In the genomic region with DNA sequence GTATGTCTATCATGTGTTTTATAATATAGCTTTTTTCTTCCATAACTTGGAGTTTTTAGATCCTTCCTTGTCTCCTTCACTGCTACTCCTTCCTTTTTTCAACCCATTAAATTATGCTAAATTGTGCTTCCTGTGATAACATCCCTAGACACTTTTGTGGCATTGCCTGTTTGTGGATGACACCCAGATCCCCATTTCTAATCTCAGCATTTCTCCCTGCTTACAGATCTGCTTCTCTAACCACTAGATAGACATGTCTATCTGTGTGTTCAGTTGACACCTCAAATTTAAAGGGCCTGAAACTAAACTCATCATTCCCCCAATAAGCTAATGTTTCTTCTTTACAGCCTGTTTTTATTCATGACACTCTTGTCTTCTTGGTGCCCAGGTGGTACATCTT, we compare ENCODE assay signal across 25 cellular contexts.
A peak's percentile ranks its signal among the peaks of the same experiment; 100 is the strongest.
DNase-seq lines count a peak whose midpoint lies in the region; ATAC-seq and TF ChIP-seq lines count a peak whose summit lies in the region.
"Had no signal": no experiment of that assay in that cellular context is flagged by ENCODE, and none has a peak within 500 bp of the region (broad histone marks: within the 10 kb centered on the region; RNA-seq: fewer than 3 reads in every experiment).

No MANE protein-coding gene starts in this region.

- H3K9me3 Mint-ChIP-seq in activated CD8-positive, alpha-beta T cell treated with anti-CD3 and anti-CD28 coated beads, Interleukin-2, amount 10 ng/mL, durations not matched to agents 7 days and 5 days (ENCODE audit: insufficient read depth) = no peaks in the 10 kb centered on the region
- no peaks in the 10 kb centered on the region for H3K9me3 Mint-ChIP-seq in activated CD8-positive, alpha-beta T cell treated with anti-CD3 and anti-CD28 coated beads for 36 hours
- H3K9me3 Mint-ChIP-seq in activated naive CD8-positive, alpha-beta T cell treated with anti-CD3 and anti-CD28 coated beads, Interleukin-2, amount 10 ng/mL, durations not matched to agents 7 days and 5 days = no peaks in the 10 kb centered on the region
- no peaks in the 10 kb centered on the region for H3K9me3 Mint-ChIP-seq in neural progenitor cell
- H3K9me3 Mint-ChIP-seq: stimulated activated effector memory CD8-positive, alpha-beta T cell treated with anti-CD3 and anti-CD28 coated beads, Interleukin-12 subunit alpha, Interleukin-12 subunit beta, amount 100 ng/mL, for 72 hours; WTC11 had no signal

- H3K9me3 ChIP-seq in DND-41 (ENCODE audit: insufficient read depth, low read length, severe bottlenecking) (no peaks in the 10 kb centered on the region), neural progenitor cell (ENCODE audit: low read depth) (no peaks in the 10 kb centered on the region)
- H3K9me3 ChIP-seq: testis had no signal

- no peaks in the 10 kb centered on the region for H4K20me1 ChIP-seq in DND-41 (ENCODE audit: insufficient read depth, low read length)
- no peaks in the 10 kb centered on the region for H4K20me1 ChIP-seq in neural progenitor cell (ENCODE audit: low read depth)

- no peak overlapping the region for H3K4me3 Mint-ChIP-seq in activated CD8-positive, alpha-beta T cell treated with anti-CD3 and anti-CD28 coated beads, Interleukin-2, amount 10 ng/mL, durations not matched to agents 7 days and 5 days
- no peak overlapping the region for H3K4me3 Mint-ChIP-seq in activated CD8-positive, alpha-beta T cell treated with anti-CD3 and anti-CD28 coated beads for 36 hours
- H3K4me3 Mint-ChIP-seq in activated naive CD8-positive, alpha-beta T cell treated with anti-CD3 and anti-CD28 coated beads, Interleukin-2, amount 10 ng/mL, durations not matched to agents 7 days and 5 days = peak overlapping the region; percentile 9
- no peak overlapping the region for H3K4me3 Mint-ChIP-seq in neural progenitor cell
- H3K4me3 Mint-ChIP-seq: stimulated activated effector memory CD8-positive, alpha-beta T cell treated with anti-CD3 and anti-CD28 coated beads, Interleukin-12 subunit alpha, Interleukin-12 subunit beta, amount 100 ng/mL, for 72 hours; WTC11 had no signal

- POLR2A ChIA-PET in activated CD8-positive, alpha-beta T cell treated with anti-CD3 and anti-CD28 coated beads, Interleukin-2, amount 10 ng/mL, durations not matched to agents 7 days and 5 days (lab: Charles Lee) = no interaction called here
- POLR2A ChIA-PET in activated CD8-positive, alpha-beta T cell treated with anti-CD3 and anti-CD28 coated beads for 36 hours (lab: Charles Lee) = no interaction called here
- POLR2A ChIA-PET in activated naive CD8-positive, alpha-beta T cell treated with anti-CD3 and anti-CD28 coated beads, Interleukin-2, amount 10 ng/mL, durations not matched to agents 7 days and 5 days (lab: Charles Lee) = no interaction called here

- intact Hi-C loops in activated CD8-positive, alpha-beta T cell treated with anti-CD3 and anti-CD28 coated beads for 36 hours (cut with micrococcal nuclease) = no loop called here
- intact Hi-C loops in left colon (cut with DNase I, micrococcal nuclease) = no loop called here

- H3K4me3 ChIP-seq in DND-41 (ENCODE audit: low read depth in 1 of 2, low read length in 2 of 2) = no peak overlapping the region
- no peak overlapping the region for H3K4me3 ChIP-seq in neural progenitor cell
- H3K4me3 ChIP-seq: cardiac muscle cell, lung, testis had no signal

- peaks cover 26% of the 10 kb centered on the region for H3K4me1 Mint-ChIP-seq in activated CD8-positive, alpha-beta T cell treated with anti-CD3 and anti-CD28 coated beads, Interleukin-2, amount 10 ng/mL, durations not matched to agents 7 days and 5 days (ENCODE audit: low read depth)
- peaks cover 21% of the 10 kb centered on the region for H3K4me1 Mint-ChIP-seq in activated CD8-positive, alpha-beta T cell treated with anti-CD3 and anti-CD28 coated beads for 36 hours (ENCODE audit: low read depth)
- peaks cover 19% of the 10 kb centered on the region for H3K4me1 Mint-ChIP-seq in activated naive CD8-positive, alpha-beta T cell treated with anti-CD3 and anti-CD28 coated beads, Interleukin-2, amount 10 ng/mL, durations not matched to agents 7 days and 5 days
- H3K4me1 Mint-ChIP-seq in neural progenitor cell = peaks cover 17% of the 10 kb centered on the region
- H3K4me1 Mint-ChIP-seq: WTC11 had no signal

- peaks cover 14% of the 10 kb centered on the region for H3K4me1 ChIP-seq in DND-41 (ENCODE audit: insufficient read depth, low read length)
- no peaks in the 10 kb centered on the region for H3K4me1 ChIP-seq in neural progenitor cell
- H3K4me1 ChIP-seq: testis had no signal

- H3K27me3 ChIP-seq in DND-41 (ENCODE audit: insufficient read depth, low read length, poor library complexity) (no peaks in the 10 kb centered on the region), neural progenitor cell (no peaks in the 10 kb centered on the region)
- H3K27me3 ChIP-seq: cardiac muscle cell, testis had no signal

- peaks cover 6% of the 10 kb centered on the region; the same call in 1 of the 2 replicates for H3K36me3 ChIP-seq in DND-41 (ENCODE audit: insufficient read depth, low read length)
- no peaks in the 10 kb centered on the region for H3K36me3 ChIP-seq in neural progenitor cell
- H3K36me3 ChIP-seq: cardiac muscle cell had no signal

- H3K27ac ChIP-seq in DND-41 (ENCODE audit: low read length) = no peak overlapping the region
- H3K27ac ChIP-seq in neural progenitor cell = no peak overlapping the region
- H3K27ac ChIP-seq: cardiac muscle cell, HL-60 had no signal

- H3K36me3 Mint-ChIP-seq in activated CD8-positive, alpha-beta T cell treated with anti-CD3 and anti-CD28 coated beads, Interleukin-2, amount 10 ng/mL, durations not matched to agents 7 days and 5 days (ENCODE audit: low read depth) = peaks cover 10% of the 10 kb centered on the region
- peaks cover 8% of the 10 kb centered on the region for H3K36me3 Mint-ChIP-seq in activated CD8-positive, alpha-beta T cell treated with anti-CD3 and anti-CD28 coated beads for 36 hours (ENCODE audit: low read depth)
- H3K36me3 Mint-ChIP-seq in activated naive CD8-positive, alpha-beta T cell treated with anti-CD3 and anti-CD28 coated beads, Interleukin-2, amount 10 ng/mL, durations not matched to agents 7 days and 5 days = peaks cover 28% of the 10 kb centered on the region
- H3K36me3 Mint-ChIP-seq in neural progenitor cell = peaks cover 3% of the 10 kb centered on the region

- H3F3A ChIP-seq in neural progenitor cell (ENCODE audit: low read depth) = no peaks in the 10 kb centered on the region

- H3K4me2 ChIP-seq in DND-41 (ENCODE audit: insufficient read depth, low read length) (no peak overlapping the region), neural progenitor cell (no peak overlapping the region)

- H3K79me2 ChIP-seq in DND-41 (ENCODE audit: insufficient read depth, low read length) (no peaks in the 10 kb centered on the region), neural progenitor cell (ENCODE audit: low read depth) (no peaks in the 10 kb centered on the region)

- CTCF ChIA-PET in activated CD8-positive, alpha-beta T cell treated with anti-CD3 and anti-CD28 coated beads, Interleukin-2, amount 10 ng/mL, durations not matched to agents 7 days and 5 days (lab: Charles Lee) = no interaction called here
- CTCF ChIA-PET in activated CD8-positive, alpha-beta T cell treated with anti-CD3 and anti-CD28 coated beads for 36 hours (lab: Charles Lee) = no interaction called here

- H3K27ac Mint-ChIP-seq in activated CD8-positive, alpha-beta T cell treated with anti-CD3 and anti-CD28 coated beads, Interleukin-2, amount 10 ng/mL, durations not matched to agents 7 days and 5 days = peak overlapping the region; percentile 67
- no peak overlapping the region for H3K27ac Mint-ChIP-seq in activated CD8-positive, alpha-beta T cell treated with anti-CD3 and anti-CD28 coated beads for 36 hours
- peak overlapping the region; percentile 68 for H3K27ac Mint-ChIP-seq in activated naive CD8-positive, alpha-beta T cell treated with anti-CD3 and anti-CD28 coated beads, Interleukin-2, amount 10 ng/mL, durations not matched to agents 7 days and 5 days
- H3K27ac Mint-ChIP-seq in neural progenitor cell = peak overlapping the region; percentile 4
- H3K27ac Mint-ChIP-seq: WTC11 had no signal

- H2AFZ ChIP-seq in DND-41 (ENCODE audit: low read depth, low read length) (no peak overlapping the region), neural progenitor cell (replicated peaks) (no peak overlapping the region)

- DNase-seq in activated CD8-positive, alpha-beta T cell treated with anti-CD3 and anti-CD28 coated beads, Interleukin-2, amount 10 ng/mL, durations not matched to agents 7 days and 5 days = no peak
- DNase-seq in activated CD8-positive, alpha-beta T cell treated with anti-CD3 and anti-CD28 coated beads for 36 hours = no peak
- DNase-seq in DND-41 (no peak), neural progenitor cell (ENCODE audit: low spot score) (no peak), left colon (no peak), HPDE6-E6E7 (ENCODE audit: extremely low spot score) (no peak)
- DNase-seq in activated naive CD8-positive, alpha-beta T cell treated with anti-CD3 and anti-CD28 coated beads, Interleukin-2, amount 10 ng/mL, durations not matched to agents 7 days and 5 days = no peak
- DNase-seq: activated effector memory CD4-positive, alpha-beta T cell treated with Interleukin-2 at 50 U/mL for 16 hours; amniotic stem cell; DMS153; GOT3; IMR-90; islet precursor cell; NCI-H187; NCI-H82; PC-3; right cardiac atrium; SIG-M5; testis had no signal

- H3K27me3 Mint-ChIP-seq in activated CD8-positive, alpha-beta T cell treated with anti-CD3 and anti-CD28 coated beads, Interleukin-2, amount 10 ng/mL, durations not matched to agents 7 days and 5 days (ENCODE audit: low read depth) = no peaks in the 10 kb centered on the region
- no peaks in the 10 kb centered on the region for H3K27me3 Mint-ChIP-seq in activated CD8-positive, alpha-beta T cell treated with anti-CD3 and anti-CD28 coated beads for 36 hours
- H3K27me3 Mint-ChIP-seq in activated naive CD8-positive, alpha-beta T cell treated with anti-CD3 and anti-CD28 coated beads, Interleukin-2, amount 10 ng/mL, durations not matched to agents 7 days and 5 days = no peaks in the 10 kb centered on the region
- H3K27me3 Mint-ChIP-seq in neural progenitor cell (ENCODE audit: insufficient read depth, low read depth) = peaks cover 3% of the 10 kb centered on the region

- no peak for ATAC-seq in activated CD8-positive, alpha-beta T cell treated with anti-CD3 and anti-CD28 coated beads, Interleukin-2, amount 10 ng/mL, durations not matched to agents 7 days and 5 days
- ATAC-seq in activated CD8-positive, alpha-beta T cell treated with anti-CD3 and anti-CD28 coated beads for 36 hours = no peak
- ATAC-seq in DND-41 (ENCODE audit: insufficient read depth, low read depth) (0 out of 3 replicates have a peak, but pooled peaks have one; percentile 29), left colon (no peak), HG03196 (IDR thresholded peaks at IDR 0.05; ENCODE audit: unreplicated experiment) (no peak)
- no peak for ATAC-seq in activated naive CD8-positive, alpha-beta T cell treated with anti-CD3 and anti-CD28 coated beads, Interleukin-2, amount 10 ng/mL, durations not matched to agents 7 days and 5 days (ENCODE audit: low read depth)
- ATAC-seq: PC-3; right cardiac atrium; stimulated activated effector memory CD8-positive, alpha-beta T cell treated with anti-CD3 and anti-CD28 coated beads, Interleukin-12 subunit alpha, Interleukin-12 subunit beta, amount 100 ng/mL, for 72 hours; WTC11 had no signal

- TF ChIP-seq CTCF in activated CD8-positive, alpha-beta T cell treated with anti-CD3 and anti-CD28 coated beads for 36 hours (IDR thresholded peaks at IDR 0.05) = no peak
- TF ChIP-seq CTCF in DND-41 (IDR thresholded peaks at IDR 0.05; ENCODE audit: borderline replicate concordance, extremely low read depth, low read length, poor library complexity, severe bottlenecking) (no peak), neural progenitor cell (IDR thresholded peaks at IDR 0.05) (no peak)

- H3K9ac ChIP-seq in DND-41 (ENCODE audit: low read depth, low read length) = no peak overlapping the region
- H3K9ac ChIP-seq in neural progenitor cell = no peak overlapping the region
